In genomic region chrX:10677490-10677889, GRCh38 we compare ENCODE assay signal across 15 cellular contexts. TPM values are rescaled to one million over a fixed set of nuclear protein-coding genes. Genes with fewer than 3 reads are reported as not detected.
DNase-seq lines count a peak whose midpoint lies in the region; ATAC-seq and TF ChIP-seq lines count a peak whose summit lies in the region.
"Had no signal": no experiment of that assay in that cellular context is flagged by ENCODE, and none has a peak within 500 bp of the region (broad histone marks: within the 10 kb centered on the region; RNA-seq: fewer than 3 reads in every experiment).

No MANE protein-coding gene starts in this region.

- peaks cover 12% of the 10 kb centered on the region for H3K4me1 ChIP-seq in adipocyte (ENCODE audit: control insufficient read depth, insufficient read depth, low read length)
- peaks cover 41% of the 10 kb centered on the region for H3K4me1 ChIP-seq in iPS-18a (ENCODE audit: control insufficient read depth, low read depth, low read length)
- H3K4me1 ChIP-seq in body of pancreas: no peaks in the 10 kb centered on the region
- no peaks in the 10 kb centered on the region for H3K4me1 ChIP-seq in SK-N-SH (ENCODE audit: control insufficient read depth in 1 of 2, insufficient read depth in 2 of 2, low read depth in 1 of 2, low read length in 1 of 2)
- H3K4me1 ChIP-seq: BE2C, left lung had no signal

- H3K36me3 ChIP-seq in adipocyte (ENCODE audit: control insufficient read depth, insufficient read depth, low read length, severe bottlenecking): no peaks in the 10 kb centered on the region
- H3K36me3 ChIP-seq in iPS-18a (ENCODE audit: control insufficient read depth, low read depth, low read length): no peaks in the 10 kb centered on the region
- H3K36me3 ChIP-seq in body of pancreas (replicated peaks in 1 of 2; ENCODE audit: insufficient read depth in 1 of 2, low read depth in 2 of 2): no peaks in the 10 kb centered on the region
- no peaks in the 10 kb centered on the region for H3K36me3 ChIP-seq in SK-N-SH (replicated peaks in 1 of 2; ENCODE audit: control insufficient read depth in 1 of 2, insufficient read depth in 2 of 2, low read length in 1 of 2)
- H3K36me3 ChIP-seq: BE2C, left lung had no signal

- no peaks in the 10 kb centered on the region for H3K9me2 ChIP-seq in SK-N-SH

- no peak for ATAC-seq in left ventricle myocardium superior
- ATAC-seq in Right ventricle myocardium inferior: no peak
- no peak for ATAC-seq in body of pancreas
- ATAC-seq: effector memory CD8-positive, alpha-beta T cell; left lung; natural killer cell had no signal

- no peak overlapping the region for H2AFZ ChIP-seq in SK-N-SH (ENCODE audit: low read depth)

- no peaks in the 10 kb centered on the region for H3K27me3 ChIP-seq in adipocyte (replicated peaks; ENCODE audit: control insufficient read depth, insufficient read depth, low read length)
- no peaks in the 10 kb centered on the region for H3K27me3 ChIP-seq in iPS-18a (ENCODE audit: control insufficient read depth, insufficient read depth, low read length)
- H3K27me3 ChIP-seq in body of pancreas: no peaks in the 10 kb centered on the region
- no peaks in the 10 kb centered on the region for H3K27me3 ChIP-seq in SK-N-SH (ENCODE audit: insufficient read depth)
- H3K27me3 ChIP-seq: BE2C, left lung had no signal

- TF ChIP-seq POLR2A in body of pancreas (IDR thresholded peaks at IDR 0.05): no peak

- TF ChIP-seq RAD21 in SK-N-SH (IDR thresholded peaks at IDR 0.05; ENCODE audit: low read length): no peak

- no peaks in the 10 kb centered on the region for H4K20me1 ChIP-seq in SK-N-SH (ENCODE audit: insufficient read depth)

- H3K9ac ChIP-seq in adipocyte (ENCODE audit: low read length) (no peak overlapping the region), iPS-18a (ENCODE audit: low read length) (no peak overlapping the region), SK-N-SH (no peak overlapping the region)

- intact Hi-C loops in left ventricle myocardium superior (cut with micrococcal nuclease) (no loop called here), Right ventricle myocardium inferior (cut with DNase I) (no loop called here), body of pancreas (cut with DNase I) (no loop called here)

- TF ChIP-seq CTCF in body of pancreas (IDR thresholded peaks at IDR 0.05) (no peak), SK-N-SH (IDR thresholded peaks at IDR 0.05) (no peak)

- no peaks in the 10 kb centered on the region for H3K9me3 ChIP-seq in adipocyte (ENCODE audit: control insufficient read depth, low read length)
- no peaks in the 10 kb centered on the region for H3K9me3 ChIP-seq in iPS-18a (ENCODE audit: control insufficient read depth, low read depth, low read length)
- no peaks in the 10 kb centered on the region for H3K9me3 ChIP-seq in body of pancreas
- H3K9me3 ChIP-seq in SK-N-SH: no peaks in the 10 kb centered on the region
- H3K9me3 ChIP-seq: BE2C, left lung had no signal

- no peak for TF ChIP-seq EP300 in SK-N-SH (IDR thresholded peaks at IDR 0.05; ENCODE audit: borderline replicate concordance in 1 of 2, low read depth in 1 of 2, low read length in 1 of 2)

- no peaks in the 10 kb centered on the region for H3F3A ChIP-seq in SK-N-SH (replicated peaks; ENCODE audit: insufficient read depth)

- H3K4me3 ChIP-seq in adipocyte (ENCODE audit: low read length): no peak overlapping the region
- H3K4me3 ChIP-seq in iPS-18a (ENCODE audit: low read length): peak overlapping the region; percentile 44
- no peak overlapping the region for H3K4me3 ChIP-seq in body of pancreas
- H3K4me3 ChIP-seq in SK-N-SH (ENCODE audit: low read depth in 2 of 2, low read length in 1 of 2): no peak overlapping the region
- H3K4me3 ChIP-seq: left lung had no signal

- no peak overlapping the region for H3K4me2 ChIP-seq in SK-N-SH

- DNase-seq in left ventricle myocardium superior: peak; percentile 26
- DNase-seq in Right ventricle myocardium inferior (ENCODE audit: missing footprints): no peak
- peak; percentile 15 for DNase-seq in adipocyte (ENCODE audit: low read depth)
- no peak for DNase-seq in body of pancreas
- DNase-seq in AG08396 (ENCODE audit: low spot score): no peak
- no peak for DNase-seq in SK-N-SH
- no peak for DNase-seq in NCI-H510A (lab: John Stamatoyannopoulos, UW)
- DNase-seq: activated CD4-positive, alpha-beta memory T cell treated with anti-CD3 and anti-CD28 coated beads for 36 hours; BE2C; effector memory CD8-positive, alpha-beta T cell; HCEC 1CT; left lung; natural killer cell; small intestine had no signal

- no peaks in the 10 kb centered on the region for H3K79me2 ChIP-seq in SK-N-SH (ENCODE audit: insufficient read depth)

- 77 to 81% methylated on average over 2 to 5 of the region's 5 CpGs for WGBS in body of pancreas, 2 donors
- WGBS in SK-N-SH (ENCODE audit: low lambda C conversion rate): 32% methylated on average over 4 of the region's 5 CpGs

- POLR2A ChIA-PET in SK-N-SH (lab: Yijun Ruan, JAX): no interaction called here

- H3K27ac ChIP-seq in iPS-18a (ENCODE audit: low read length) (no peak overlapping the region), body of pancreas (no peak overlapping the region), SK-N-SH (ENCODE audit: low read depth in 2 of 2, low read length in 1 of 2) (no peak overlapping the region)
- H3K27ac ChIP-seq: left lung had no signal

- CTCF ChIA-PET in SK-N-SH (lab: Yijun Ruan, JAX): no interaction called here

TF ChIP-seq in SK-N-SH, 30 proteins besides CTCF, POLR2A, EP300 and RAD21:
- TF ChIP-seq MEF2A (IDR thresholded peaks at IDR 0.05; ENCODE audit: borderline replicate concordance, low read depth): no peak
- TF ChIP-seq TAF1 (IDR thresholded peaks at IDR 0.05; ENCODE audit: borderline replicate concordance, low read depth, low read length): no peak
- TF ChIP-seq IRF3 (IDR thresholded peaks at IDR 0.05; ENCODE audit: low read depth, low read length): no peak
- no peak for TF ChIP-seq NFIC (IDR thresholded peaks at IDR 0.05; ENCODE audit: borderline replicate concordance)
- no peak for TF ChIP-seq RXRA (IDR thresholded peaks at IDR 0.05; ENCODE audit: borderline replicate concordance, low read depth)

RNA-seq across cellular contexts. Expression of gene MID1, which starts 57.1 kb away (rescaled TPM):
- 5.9 TPM for total RNA-seq in left ventricle myocardium superior
- total RNA-seq in Right ventricle myocardium inferior: 7.0 TPM
- total RNA-seq in body of pancreas: 1 to 10 TPM; 4.9 to 7.3 TPM
- polyA plus RNA-seq in SK-N-SH (2012; rRNA removed): 8.5 and 10.4 TPM in 2 replicates
- polyA plus RNA-seq in SK-N-SH (2012; cell fraction: cytosol; rRNA removed): 5.3 and 5.8 TPM in 2 replicates
- polyA plus RNA-seq in SK-N-SH (2012; cell fraction: nucleus; rRNA removed): 20.1 and 27.9 TPM in 2 replicates
- total RNA-seq: natural killer cell had no signal

Comparison
In these comparisons a context has a peak if more than half of its experiments do, and no peak if none do; other contexts are left out.
1. DNase-seq: peak in left ventricle myocardium superior (single experiment) and adipocyte (single experiment); none in Right ventricle myocardium inferior (single experiment), body of pancreas (0 of 4), AG08396 (single experiment), SK-N-SH (single experiment) and NCI-H510A (single experiment).